ENCODE assay signal across 10 cellular contexts in genomic region chr2:144453039-144453336, GRCh38.
DNase-seq lines count a peak whose midpoint lies in the region; ATAC-seq and TF ChIP-seq lines count a peak whose summit lies in the region.
"Had no signal": no experiment of that assay in that cellular context is flagged by ENCODE, and none has a peak within 500 bp of the region (broad histone marks: within the 10 kb centered on the region; RNA-seq: fewer than 3 reads in every experiment).

No MANE protein-coding gene starts in this region.

- H3K36me3 ChIP-seq in lower lobe of right lung = no peaks in the 10 kb centered on the region

- intact Hi-C loops in lower lobe of right lung (cut with DNase I) = no loop called here

- peak overlapping the region; percentile 63 for H3K27ac ChIP-seq in lower lobe of right lung
- H3K27ac ChIP-seq in temporal lobe (ENCODE audit: low read depth, low read length) = peak overlapping the region; percentile 99
- H3K27ac ChIP-seq: 22Rv1 had no signal

- H3K27me3 ChIP-seq in lower lobe of right lung (ENCODE audit: low read depth) = no peaks in the 10 kb centered on the region

- TF ChIP-seq CTCF in choroid plexus epithelial cell (conservative IDR thresholded peaks at IDR 0.05; ENCODE audit: low read depth, low read length) (no peak), lower lobe of right lung (IDR thresholded peaks at IDR 0.05) (no peak)

- DNase-seq in DMS53 (lab: John Stamatoyannopoulos, UW) = peak; percentile 1
- DNase-seq in DMS53 treated with DMSO at 0.1 percent for 48 hours (lab: John Stamatoyannopoulos, UW; ENCODE audit: unreplicated experiment) = no peak
- peak; percentile 69 for DNase-seq in choroid plexus epithelial cell (ENCODE audit: low read depth)
- DNase-seq in lower lobe of right lung = no peak
- DNase-seq in NCI-H526 treated with DMSO at 0.1 percent for 48 hours (lab: John Stamatoyannopoulos, UW) = no peak
- no peak for DNase-seq in activated CD8-positive, alpha-beta memory T cell treated with anti-CD3 and anti-CD28 coated beads, Interleukin-2, amount 50 U/mL, for 4 hours
- DNase-seq: activated CD4-positive, alpha-beta T cell treated with anti-CD3 and anti-CD28 coated beads for 4 hours had no signal

- ATAC-seq in lower lobe of right lung (no peak), GM21529 (IDR thresholded peaks at IDR 0.05; ENCODE audit: unreplicated experiment) (no peak)

- peaks cover 74% of the 10 kb centered on the region for H3K4me1 ChIP-seq in lower lobe of right lung

- H3K4me3 ChIP-seq in choroid plexus epithelial cell (ENCODE audit: low read depth, low read length) = no peak overlapping the region
- H3K4me3 ChIP-seq in lower lobe of right lung = peak overlapping the region; percentile 33

- H3K9me3 ChIP-seq in lower lobe of right lung = no peaks in the 10 kb centered on the region

Comparison
In these comparisons a context has a peak if more than half of its experiments do, and no peak if none do; other contexts are left out.
1. DNase-seq: peak in DMS53 (single experiment) and choroid plexus epithelial cell (single experiment); none in DMS53 treated with DMSO at 0.1 percent for 48 hours (single experiment), lower lobe of right lung (single experiment), NCI-H526 treated with DMSO at 0.1 percent for 48 hours (single experiment) and activated CD8-positive, alpha-beta memory T cell treated with anti-CD3 and anti-CD28 coated beads, Interleukin-2, amount 50 U/mL, for 4 hours (single experiment).